In genomic region chr18:6284300-6284699, GRCh38 we compare ENCODE assay signal across 9 cellular contexts.
"Had no signal": no experiment of that assay in that cellular context is flagged by ENCODE, and none has a peak within 500 bp of the region (broad histone marks: within the 10 kb centered on the region; RNA-seq: fewer than 3 reads in every experiment).

No MANE protein-coding gene starts in this region.

- H3K27ac ChIP-seq: HL-60 had no signal

- H3K9me3 Mint-ChIP-seq: GM23338 had no signal

- H3K27me3 Mint-ChIP-seq: IgD-negative memory B cell had no signal

- ATAC-seq: GM23338, HCT116, HepG2 had no signal

- H3K4me1 ChIP-seq: HAP-1 had no signal

- H3K4me3 Mint-ChIP-seq: GM23338, HFFc6, IgD-negative memory B cell had no signal

- H3K4me1 Mint-ChIP-seq: IgD-negative memory B cell had no signal

- H3K27ac Mint-ChIP-seq: GM23338, HFFc6, IgD-negative memory B cell had no signal

- H3K36me3 ChIP-seq: HAP-1 had no signal

- DNase-seq: H7, HFFc6, KBM-7 had no signal

- H3K4me3 ChIP-seq: GM23338, HAP-1 had no signal

- H3K36me3 Mint-ChIP-seq: IgD-negative memory B cell had no signal

- H3K9me3 ChIP-seq: HAP-1 had no signal
